In genomic region chr10:75111367-75111905, GRCh38 we compare ENCODE assay signal across 8 cellular contexts. TPM values are rescaled to one million over a fixed set of nuclear protein-coding genes. Genes with fewer than 3 reads are reported as not detected.
DNase-seq lines count a peak whose midpoint lies in the region; ATAC-seq, FAIRE-seq and TF ChIP-seq lines count a peak whose summit lies in the region.

SAMD8 (plus strand) TSS chr10:75111656; CDS start chr10:75150529, 38,873 bp downstream.

- peak within 1 kb of the TSS; percentile 77 to 97 (median 93) for H3K4me3 ChIP-seq in keratinocyte (ENCODE audit: control insufficient read depth in 2 of 3, extremely low read depth in 1 of 3, insufficient read depth in 2 of 3, low read depth in 1 of 3, low read length in 3 of 3)

- H3K9me3 Mint-ChIP-seq in central memory CD8-positive, alpha-beta T cell, result no peaks in the 10 kb centered on the region

- peak within 1 kb of the TSS; percentile 94 for H3K4me3 Mint-ChIP-seq in central memory CD8-positive, alpha-beta T cell

- H3K27me3 Mint-ChIP-seq in central memory CD8-positive, alpha-beta T cell, result no peaks in the 10 kb centered on the region

- no peak for TF ChIP-seq CTCF in keratinocyte (optimal IDR thresholded peaks at IDR 0.05 in 1 of 3, IDR thresholded peaks at IDR 0.05 in 1 of 3, conservative IDR thresholded peaks at IDR 0.05 in 1 of 3; ENCODE audit: extremely low read depth in 1 of 3, insufficient read depth in 2 of 3, low read length in 3 of 3)

- peaks cover 55% of the 10 kb centered on the region for H3K4me1 Mint-ChIP-seq in central memory CD8-positive, alpha-beta T cell

- peak within 1 kb of the TSS; percentile 79 for H2AFZ ChIP-seq in keratinocyte (ENCODE audit: control insufficient read depth, low read length)

- H4K20me1 ChIP-seq in keratinocyte (ENCODE audit: control insufficient read depth, extremely low read depth, insufficient read depth, low read length), result no peaks in the 10 kb centered on the region

- peaks cover 40% of the 10 kb centered on the region for H3K79me2 ChIP-seq in keratinocyte (ENCODE audit: control insufficient read depth, insufficient read depth, low read length)

- peak within 1 kb of the TSS; percentile 88 for H3K27ac Mint-ChIP-seq in central memory CD8-positive, alpha-beta T cell (ENCODE audit: low read depth)

- peak; percentile 89 for DNase-seq in NCI-H345 (lab: John Stamatoyannopoulos, UW)
- DNase-seq in activated CD4-positive, CD25-positive, alpha-beta regulatory T cell treated with anti-CD3 and anti-CD28 coated beads, Interleukin-2, amount 50 U/mL, for 72 hours, result peak; percentile 98
- peak; percentile 89 to 90 for DNase-seq in central memory CD8-positive, alpha-beta T cell (ENCODE audit: low spot score in 2 of 2)
- peak; percentile 68 for DNase-seq in keratinocyte (ENCODE audit: low read depth, low spot score)
- peak; percentile 94 for DNase-seq in stimulated activated CD4-positive, alpha-beta T cell treated with anti-CD3 and anti-CD28 coated beads, Interleukin-12 subunit alpha, Interleukin-12 subunit beta, amount 100 ng/mL, for 4 hours
- no peak for DNase-seq in GM19240 (ENCODE audit: insufficient read length, low spot score)

- no peak for FAIRE-seq in keratinocyte (lab: Jason Lieb, UNC)

- peak within 1 kb of the TSS; percentile 91 for H3K27ac ChIP-seq in keratinocyte (ENCODE audit: control insufficient read depth, insufficient read depth, low read length)

- peaks cover 0 to 2% of the 10 kb centered on the region in 2 experiments for H3K36me3 ChIP-seq in keratinocyte (ENCODE audit: control insufficient read depth in 2 of 2, extremely low read depth in 1 of 2, insufficient read depth in 2 of 2, low read length in 2 of 2)

- H3K9me1 ChIP-seq in keratinocyte (ENCODE audit: control insufficient read depth, extremely low read depth, insufficient read depth, low read length), result no peaks in the 10 kb centered on the region

- dilution Hi-C loops in keratinocyte (cut with MboI; ENCODE audit: extremely low pct_ligation_motif_present, low sequenced_read_pairs), result no loop called here

- H3K9me3 ChIP-seq in keratinocyte (ENCODE audit: control insufficient read depth, low read depth, low read length), result no peaks in the 10 kb centered on the region

- H3K9ac ChIP-seq in keratinocyte (ENCODE audit: control insufficient read depth, extremely low read depth, insufficient read depth, low read length), result peak within 1 kb of the TSS; percentile 94

- ATAC-seq in GM18511 (IDR thresholded peaks at IDR 0.05; ENCODE audit: unreplicated experiment) (peak; percentile 67), HG03045 (IDR thresholded peaks at IDR 0.05; ENCODE audit: unreplicated experiment) (peak; percentile 75)
- peak; percentile 73 for ATAC-seq in central memory CD8-positive, alpha-beta T cell (replicated peaks; ENCODE audit: extremely low read depth, poor library complexity, severe bottlenecking)

- peaks cover 24% of the 10 kb centered on the region for H3K4me1 ChIP-seq in keratinocyte (ENCODE audit: control insufficient read depth, extremely low read depth, insufficient read depth, low read length)

- peaks cover 11% of the 10 kb centered on the region for H3K36me3 Mint-ChIP-seq in central memory CD8-positive, alpha-beta T cell (ENCODE audit: insufficient read depth)

- peak within 1 kb of the TSS; percentile 96 for H3K4me2 ChIP-seq in keratinocyte (ENCODE audit: control insufficient read depth, extremely low read depth, insufficient read depth, low read depth, low read length)

- no peaks in the 10 kb centered on the region for H3K27me3 ChIP-seq in keratinocyte (ENCODE audit: control insufficient read depth, extremely low read depth, insufficient read depth, low read length)

RNA-seq across cellular contexts. Expression of gene SAMD8, which starts in this region (rescaled TPM):
- 16.4 to 33.4 TPM (median 31.7 TPM) in 3 replicates for polyA plus RNA-seq in keratinocyte
- polyA plus RNA-seq in keratinocyte (2011; ENCODE audit: low read depth), result 13.4 TPM
- polyA plus RNA-seq in keratinocyte (2011; cell fraction: cytosol; rRNA removed), result 10.4 and 23.6 TPM in 2 replicates
- 37.7 and 41.1 TPM in 2 replicates for polyA plus RNA-seq in keratinocyte (2011; cell fraction: nucleus; rRNA removed)
- polyA plus RNA-seq in keratinocyte (2012; ENCODE audit: low replicate concordance), result 9.7 and 11.6 TPM in 2 replicates
- polyA minus RNA-seq in keratinocyte, result 20.0 to 60.4 TPM (median 59.8 TPM) in 3 replicates
- polyA minus RNA-seq in keratinocyte (2011; cell fraction: cytosol; rRNA and poly(A)+ RNA removed), result 15.7 TPM
- 26.5 and 72.8 TPM in 2 replicates for polyA minus RNA-seq in keratinocyte (2011; cell fraction: nucleus; rRNA and poly(A)+ RNA removed)
